20 cellular contexts compared by ENCODE assay signal in the genomic region with DNA sequence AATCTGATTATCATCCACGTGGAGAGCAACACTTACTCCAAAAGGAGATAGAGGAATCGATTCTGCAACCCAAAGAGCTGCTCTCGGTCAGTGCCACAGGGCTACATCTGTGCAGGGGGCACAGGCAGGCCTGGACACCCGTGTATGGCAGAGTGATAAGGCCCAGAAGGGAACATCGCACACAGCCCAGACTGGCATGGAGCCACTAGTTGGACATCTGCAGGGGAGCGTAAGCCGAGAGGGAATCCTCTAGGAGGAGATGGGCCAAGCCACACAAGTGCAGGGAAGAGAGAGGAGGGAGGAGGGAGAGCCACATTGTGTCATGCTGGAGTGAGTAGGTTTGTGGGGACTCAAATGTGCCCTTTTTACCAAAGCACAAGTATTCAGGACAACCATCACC. TPM values are rescaled to one million over a fixed set of nuclear protein-coding genes. Genes with fewer than 3 reads are reported as not detected.
DNase-seq lines count a peak whose midpoint lies in the region; ATAC-seq, FAIRE-seq and TF ChIP-seq lines count a peak whose summit lies in the region.
"Had no signal": no experiment of that assay in that cellular context is flagged by ENCODE, and none has a peak within 500 bp of the region (broad histone marks: within the 10 kb centered on the region; RNA-seq: fewer than 3 reads in every experiment).

No MANE protein-coding gene starts in this region.

- H3K9me3 ChIP-seq in Panc1 (ENCODE audit: control insufficient read depth, insufficient read depth, low read depth, low read length) = no peaks in the 10 kb centered on the region
- no peaks in the 10 kb centered on the region for H3K9me3 ChIP-seq in gastrocnemius medialis
- H3K9me3 ChIP-seq: MG63 had no signal

- H3K27me3 ChIP-seq in Panc1 (ENCODE audit: control insufficient read depth, insufficient read depth, low read length) (no peaks in the 10 kb centered on the region), gastrocnemius medialis (peaks cover 8 to 25% (median 23%) of the 10 kb centered on the region in 3 donors)
- H3K27me3 ChIP-seq: MG63 had no signal

- 0 out of 2 replicates have a peak, but pooled peaks have one; percentile 19 for ATAC-seq in Panc1
- ATAC-seq in gastrocnemius medialis = peak; percentile 54 to 55
- no peak for ATAC-seq in GM21786 (IDR thresholded peaks at IDR 0.05; ENCODE audit: unreplicated experiment)
- ATAC-seq: GM23338 had no signal

- DNase-seq in LHCN-M2 (ENCODE audit: low read depth) (peak; percentile 11), Panc1 (ENCODE audit: low read depth, low spot score) (no peak), inferior parietal cortex (ENCODE audit: extremely low spot score) (peak; percentile 48), gastrocnemius medialis (no peak), GM19239 (ENCODE audit: insufficient read length, low spot score) (no peak), DMS114 treated with DMSO at 0.1 percent for 48 hours (lab: John Stamatoyannopoulos, UW; ENCODE audit: unreplicated experiment) (no peak)
- DNase-seq: AML-193, GF-D8, HCEC 1CT, Karpas-422, MG63, NCI-H1092 treated with DMSO at 0.1 percent for 48 hours, NCI-H146, NCI-H2029 treated with DMSO at 0.1 percent for 48 hours, NCI-H2171 treated with DMSO at 0.1 percent for 48 hours, NCI-H774, RPMI8226 had no signal

- no peak for FAIRE-seq in GM19239 (lab: Jason Lieb, UNC)
- FAIRE-seq: HTR-8/SVneo had no signal

- no peak overlapping the region for H3K4me3 ChIP-seq in Panc1 (ENCODE audit: low read depth in 2 of 2, low read length in 2 of 2)
- H3K4me3 ChIP-seq in gastrocnemius medialis = no peak overlapping the region
- H3K4me3 ChIP-seq: GM23338, MG63 had no signal

- no TSS peak for BruUV-seq in Panc1 (replicated peaks; lab: Mats Ljungman, UMichigan)

- CTCF ChIA-PET in Panc1 (lab: Charles Lee) = no interaction called here

- H3K4me1 ChIP-seq in Panc1 (ENCODE audit: control insufficient read depth, insufficient read depth, low read length) (peaks cover 2% of the 10 kb centered on the region), gastrocnemius medialis (peaks cover 7 to 9% of the 10 kb centered on the region in 2 donors)

- no peak for TF ChIP-seq POLR2A in gastrocnemius medialis (IDR thresholded peaks at IDR 0.05)

- in situ Hi-C loops in Panc1 (cut with HindIII; ENCODE audit: low pct_unique_long_range_greater_than_20kb, low sequenced_read_pairs) = no loop called here
- in situ Hi-C loops in gastrocnemius medialis (cut with MboI; ENCODE audit: low sequenced_read_pairs in 4 of 4) = no loop called here

- H3K36me3 ChIP-seq in Panc1 (ENCODE audit: control insufficient read depth, insufficient read depth, low read length) (no peaks in the 10 kb centered on the region), gastrocnemius medialis (no peaks in the 10 kb centered on the region)
- H3K36me3 ChIP-seq: MG63 had no signal

- POLR2A ChIA-PET in Panc1 (lab: Charles Lee) = no interaction called here

- H3K27ac ChIP-seq in Panc1 (ENCODE audit: low read length) (no peak overlapping the region), gastrocnemius medialis (no peak overlapping the region)

- intact Hi-C loops in Panc1 (cut with micrococcal nuclease; ENCODE audit: unreplicated experiment) (no loop called here), gastrocnemius medialis (cut with DNase I; ENCODE audit: low total_unique reads) (no loop called here)

- no peak for TF ChIP-seq CTCF in Panc1 (IDR thresholded peaks at IDR 0.05)
- TF ChIP-seq CTCF in gastrocnemius medialis (IDR thresholded peaks at IDR 0.05 in 4 of 5, conservative IDR thresholded peaks at IDR 0.05 in 1 of 5) = no peak

RNA-seq across cellular contexts. Expression of gene ENTPD6, which starts 50.4 kb away (rescaled TPM):
- 53.7 and 57.9 TPM in 2 replicates for total RNA-seq in LHCN-M2 (2014; rRNA removed)
- 36.0 TPM for polyA plus RNA-seq in LHCN-M2 (2012)
- 108 TPM for total RNA-seq in Panc1 (2021; ENCODE audit: unreplicated experiment)
- 99.8 TPM for polyA plus RNA-seq in Panc1 (2012; ENCODE audit: insufficient read length)
- total RNA-seq in gastrocnemius medialis = 10 to 100 TPM; 27.0 to 61.1 (median 50.2) TPM

Comparison
In these comparisons a context has a peak if more than half of its experiments do, and no peak if none do; other contexts are left out.
1. DNase-seq: peak in LHCN-M2 (single experiment) and inferior parietal cortex (single experiment); none in Panc1 (single experiment), gastrocnemius medialis (0 of 2), GM19239 (single experiment) and DMS114 treated with DMSO at 0.1 percent for 48 hours (single experiment).